8 cellular contexts compared by ENCODE assay signal in genomic region chr2:241271641-241272297, GRCh38. TPM values are rescaled to one million over a fixed set of nuclear protein-coding genes. Genes with fewer than 3 reads are reported as not detected.
A peak's percentile ranks its signal among the peaks of the same experiment; 100 is the strongest.
DNase-seq lines count a peak whose midpoint lies in the region; ATAC-seq and TF ChIP-seq lines count a peak whose summit lies in the region.

No MANE protein-coding gene starts in this region.

- H3K27me3 ChIP-seq in SJCRH30: no peaks in the 10 kb centered on the region

- H3K36me3 Mint-ChIP-seq in neural crest cell (ENCODE audit: low read depth): peaks cover 16% of the 10 kb centered on the region
- peaks cover 48% of the 10 kb centered on the region for H3K36me3 Mint-ChIP-seq in stimulated activated naive CD8-positive, alpha-beta T cell treated with anti-CD3 and anti-CD28 coated beads, Interleukin-15, Interleukin-2, amounts not matched to agents 100 ng/mL and 50 ng/mL, for 24 hours (ENCODE audit: low read depth)

- H3K4me1 Mint-ChIP-seq in neural crest cell: peaks cover 33% of the 10 kb centered on the region
- peaks cover 50% of the 10 kb centered on the region for H3K4me1 Mint-ChIP-seq in stimulated activated naive CD8-positive, alpha-beta T cell treated with anti-CD3 and anti-CD28 coated beads, Interleukin-15, Interleukin-2, amounts not matched to agents 100 ng/mL and 50 ng/mL, for 24 hours (ENCODE audit: low read depth)

- TF ChIP-seq CTCF in neural crest cell (conservative IDR thresholded peaks at IDR 0.05): no peak

- no peaks in the 10 kb centered on the region for H3K27me3 Mint-ChIP-seq in neural crest cell (ENCODE audit: low read depth)
- no peaks in the 10 kb centered on the region for H3K27me3 Mint-ChIP-seq in stimulated activated naive CD8-positive, alpha-beta T cell treated with anti-CD3 and anti-CD28 coated beads, Interleukin-15, Interleukin-2, amounts not matched to agents 100 ng/mL and 50 ng/mL, for 24 hours

- H3K36me3 ChIP-seq in SJCRH30: peaks cover 23% of the 10 kb centered on the region

- peak overlapping the region; percentile 49; the same call in 1 of the 2 replicates for H3K27ac ChIP-seq in SJCRH30

- 0 out of 2 replicates have a peak, but pooled peaks cover 4% of the 10 kb centered on the region for H3K9me3 ChIP-seq in SJCRH30 (replicated peaks)

- peak overlapping the region; percentile 97 for H3K4me3 ChIP-seq in SJCRH30

- ATAC-seq in HG03039 (IDR thresholded peaks at IDR 0.05; ENCODE audit: unreplicated experiment): peak; percentile 47

- H3K27ac Mint-ChIP-seq in neural crest cell (ENCODE audit: unreplicated experiment): peak overlapping the region; percentile 83
- peak overlapping the region; percentile 93 for H3K27ac Mint-ChIP-seq in stimulated activated naive CD8-positive, alpha-beta T cell treated with anti-CD3 and anti-CD28 coated beads, Interleukin-15, Interleukin-2, amounts not matched to agents 100 ng/mL and 50 ng/mL, for 24 hours

- no peaks in the 10 kb centered on the region for H3K9me3 Mint-ChIP-seq in neural crest cell
- H3K9me3 Mint-ChIP-seq in stimulated activated naive CD8-positive, alpha-beta T cell treated with anti-CD3 and anti-CD28 coated beads, Interleukin-15, Interleukin-2, amounts not matched to agents 100 ng/mL and 50 ng/mL, for 24 hours: peaks cover 5% of the 10 kb centered on the region

- DNase-seq in DMS 273 (lab: John Stamatoyannopoulos, UW; ENCODE audit: unreplicated experiment): peak; percentile 83
- no peak for DNase-seq in DMS 273 treated with DMSO at 0.1 percent for 48 hours (lab: John Stamatoyannopoulos, UW)
- DNase-seq in SJCRH30: peak; percentile 76 to 80
- peak in 3 of 4 experiments; percentile 19 to 47 (median 20) for DNase-seq in activated naive CD4-positive, alpha-beta T cell (lab: John Stamatoyannopoulos, UW)
- DNase-seq in foreskin melanocyte: peak; percentile 68
- peak; percentile 12 for DNase-seq in neural crest cell (ENCODE audit: low read depth, low spot score)

- H3K4me3 Mint-ChIP-seq in neural crest cell: peak overlapping the region; percentile 93
- H3K4me3 Mint-ChIP-seq in stimulated activated naive CD8-positive, alpha-beta T cell treated with anti-CD3 and anti-CD28 coated beads, Interleukin-15, Interleukin-2, amounts not matched to agents 100 ng/mL and 50 ng/mL, for 24 hours: peak overlapping the region; percentile 91

- peaks cover 4% of the 10 kb centered on the region for H3K4me1 ChIP-seq in SJCRH30

RNA-seq across cellular contexts. Expression of gene HDLBP, which starts 43.7 kb away (rescaled TPM):
- total RNA-seq in SJCRH30 (2014; rRNA removed; shearing (Covaris generic)): 522 and 557 TPM in 2 replicates
- 320 and 333 TPM in 2 replicates for total RNA-seq in neural crest cell

RNA-seq across cellular contexts. Expression of gene SEPTIN2, which starts 44.0 kb away (rescaled TPM):
- 589 and 661 TPM in 2 replicates for total RNA-seq in SJCRH30 (2014; rRNA removed; shearing (Covaris generic))
- total RNA-seq in neural crest cell: 466 and 490 TPM in 2 replicates
